Comparison of ENCODE assay signal across 14 cellular contexts in genomic region chr12:19045421-19045820, GRCh38.
A peak's percentile ranks its signal among the peaks of the same experiment; 100 is the strongest.
DNase-seq lines count a peak whose midpoint lies in the region; TF ChIP-seq lines count a peak whose summit lies in the region.
"Had no signal": no experiment of that assay in that cellular context is flagged by ENCODE, and none has a peak within 500 bp of the region (broad histone marks: within the 10 kb centered on the region; RNA-seq: fewer than 3 reads in every experiment).

No MANE protein-coding gene starts in this region.

- H3K9me3 Mint-ChIP-seq in progenitor cell of endocrine pancreas (ENCODE audit: low read depth), result peaks cover 9% of the 10 kb centered on the region

- H3K27ac ChIP-seq in brain microvascular endothelial cell, result no peak overlapping the region
- no peak overlapping the region for H3K27ac ChIP-seq in SJCRH30
- H3K27ac ChIP-seq: A549 had no signal

- H3K4me1 ChIP-seq in SJCRH30, result no peaks in the 10 kb centered on the region
- H3K4me1 ChIP-seq: A549 had no signal

- DNase-seq in Caki2 (ENCODE audit: low read depth) (peak; percentile 14), brain microvascular endothelial cell (peak; percentile 14), kidney epithelial cell (ENCODE audit: low read depth) (peak; percentile 21), progenitor cell of endocrine pancreas (ENCODE audit: low spot score, unreplicated experiment) (no peak), globus pallidus (ENCODE audit: low spot score) (no peak), SJCRH30 (no peak), HuH-7.5 (ENCODE audit: low spot score) (no peak)
- DNase-seq: COR-L47, Karpas-422, MM.1S, NCI-H1105, NCI-H1694 treated with DMSO at 0.1 percent for 48 hours had no signal

- no peak for TF ChIP-seq CTCF in brain microvascular endothelial cell (IDR thresholded peaks at IDR 0.05; ENCODE audit: low read depth, low read length, missing control alignments)
- no peak for TF ChIP-seq CTCF in kidney epithelial cell (IDR thresholded peaks at IDR 0.05; ENCODE audit: insufficient read depth, low read length, poor library complexity, severe bottlenecking)
- TF ChIP-seq CTCF in progenitor cell of endocrine pancreas (IDR thresholded peaks at IDR 0.05; ENCODE audit: unreplicated experiment), result no peak

- H3K4me1 Mint-ChIP-seq in progenitor cell of endocrine pancreas (ENCODE audit: low read depth), result peaks cover 19% of the 10 kb centered on the region
- H3K4me1 Mint-ChIP-seq: CD14-positive monocyte had no signal

- in situ Hi-C loops in Caki2 (cut with HindIII; ENCODE audit: low pct_unique_long_range_greater_than_20kb, low sequenced_read_pairs) (no loop called here), brain microvascular endothelial cell (cut with HindIII; ENCODE audit: low pct_ligation_motif_present, low sequenced_read_pairs) (no loop called here)

- H3K36me3 ChIP-seq in brain microvascular endothelial cell (replicated peaks) (no peaks in the 10 kb centered on the region), kidney epithelial cell (ENCODE audit: control insufficient read depth, insufficient read depth, low read length) (no peaks in the 10 kb centered on the region), SJCRH30 (no peaks in the 10 kb centered on the region)

- no peaks in the 10 kb centered on the region for H3K9me3 ChIP-seq in SJCRH30 (replicated peaks)
- H3K9me3 ChIP-seq: A549 had no signal

- H3K27ac Mint-ChIP-seq in progenitor cell of endocrine pancreas, result peak overlapping the region; percentile 85

- no peak overlapping the region for H3K4me3 ChIP-seq in brain microvascular endothelial cell (ENCODE audit: low read depth, low read length)
- H3K4me3 ChIP-seq in kidney epithelial cell (ENCODE audit: low read depth, low read length), result no peak overlapping the region
- H3K4me3 ChIP-seq in SJCRH30, result no peak overlapping the region
- H3K4me3 ChIP-seq: A549 had no signal

- no peaks in the 10 kb centered on the region for H3K27me3 Mint-ChIP-seq in progenitor cell of endocrine pancreas

- H3K4me3 Mint-ChIP-seq in progenitor cell of endocrine pancreas (ENCODE audit: low read depth), result no peak overlapping the region
- H3K4me3 Mint-ChIP-seq: CD14-positive monocyte had no signal

- H3K36me3 Mint-ChIP-seq in progenitor cell of endocrine pancreas (ENCODE audit: insufficient read depth), result peaks cover 1% of the 10 kb centered on the region
- H3K36me3 Mint-ChIP-seq: CD14-positive monocyte had no signal

- no peaks in the 10 kb centered on the region for H3K27me3 ChIP-seq in brain microvascular endothelial cell (replicated peaks)
- no peaks in the 10 kb centered on the region for H3K27me3 ChIP-seq in kidney epithelial cell (ENCODE audit: control insufficient read depth, insufficient read depth, low read length)
- H3K27me3 ChIP-seq in SJCRH30, result no peaks in the 10 kb centered on the region

Comparison
In these comparisons a context has a peak if more than half of its experiments do, and no peak if none do; other contexts are left out.
1. DNase-seq: peak in Caki2 (single experiment), brain microvascular endothelial cell (single experiment) and kidney epithelial cell (single experiment); none in progenitor cell of endocrine pancreas (single experiment), globus pallidus (single experiment), SJCRH30 (0 of 2) and HuH-7.5 (single experiment).